In the genomic region with DNA sequence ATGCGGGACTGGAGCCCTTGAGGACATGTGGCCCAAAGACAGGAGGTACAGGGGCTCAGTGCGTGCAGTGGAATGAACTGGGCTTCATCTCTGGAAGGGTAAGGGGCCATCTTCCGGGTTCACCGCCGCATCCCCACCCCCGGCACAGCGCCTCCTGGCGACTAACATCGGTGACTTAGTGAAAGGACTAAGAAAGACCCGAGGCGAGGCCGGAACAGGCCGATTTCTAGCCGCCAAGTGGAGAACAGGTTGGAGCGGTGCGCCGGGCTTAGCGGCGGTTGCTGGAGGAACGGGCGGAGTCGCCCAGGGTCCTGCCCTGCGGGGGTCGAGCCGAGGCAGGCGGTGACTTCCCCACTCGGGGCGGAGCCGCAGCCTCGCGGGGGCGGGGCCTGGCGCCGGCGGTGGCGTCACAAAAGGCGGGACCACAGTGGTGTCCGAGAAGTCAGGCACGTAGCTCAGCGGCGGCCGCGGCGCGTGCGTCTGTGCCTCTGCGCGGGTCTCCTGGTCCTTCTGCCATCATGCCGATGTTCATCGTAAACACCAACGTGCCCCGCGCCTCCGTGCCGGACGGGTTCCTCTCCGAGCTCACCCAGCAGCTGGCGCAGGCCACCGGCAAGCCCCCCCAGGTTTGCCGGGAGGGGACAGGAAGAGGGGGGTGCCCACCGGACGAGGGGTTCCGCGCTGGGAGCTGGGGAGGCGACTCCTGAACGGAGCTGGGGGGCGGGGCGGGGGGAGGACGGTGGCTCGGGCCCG, we compare ENCODE assay signal across 8 cellular contexts. TPM values are rescaled to one million over a fixed set of nuclear protein-coding genes. Genes with fewer than 3 reads are reported as not detected.
DNase-seq lines count a peak whose midpoint lies in the region; ATAC-seq and TF ChIP-seq lines count a peak whose summit lies in the region.

A gene (plus strand): TSS at position 427 of the 753 bp plus-strand sequence. CDS start 92 bp downstream, at position 519.

- no peaks in the 10 kb centered on the region for H3K9me3 Mint-ChIP-seq in IgD-negative memory B cell

- no peaks in the 10 kb centered on the region for H3K36me3 ChIP-seq in mucosa of descending colon (ENCODE audit: low read depth)

- H3K36me3 Mint-ChIP-seq in IgD-negative memory B cell: peaks cover 1% of the 10 kb centered on the region

- no peaks in the 10 kb centered on the region for H3K9me3 ChIP-seq in mucosa of descending colon

- H3K4me3 Mint-ChIP-seq in IgD-negative memory B cell: peak within 1 kb of the TSS; percentile 92 to 98 (median 97)

- intact Hi-C loops in mucosa of descending colon (cut with DNase I, micrococcal nuclease): no loop called here

- no peaks in the 10 kb centered on the region for H3K27me3 Mint-ChIP-seq in IgD-negative memory B cell

- H3K4me1 ChIP-seq in mucosa of descending colon (ENCODE audit: low read depth): peaks cover 7% of the 10 kb centered on the region

- peak; percentile 73 for TF ChIP-seq CTCF in mucosa of descending colon (IDR thresholded peaks at IDR 0.05)

- ATAC-seq in GM21529 (IDR thresholded peaks at IDR 0.05; ENCODE audit: unreplicated experiment): peak; percentile 74
- ATAC-seq in mucosa of descending colon: peak; percentile 93

- peak within 1 kb of the TSS; percentile 25 for H3K4me3 ChIP-seq in mucosa of descending colon

- DNase-seq in DMS153 treated with DMSO at 0.1 percent for 48 hours (lab: John Stamatoyannopoulos, UW; ENCODE audit: unreplicated experiment) (peak; percentile 82), OCI-M2 (lab: John Stamatoyannopoulos, UW; ENCODE audit: unreplicated experiment) (peak; percentile 43), activated T-cell treated with anti-CD3 and anti-CD28 coated beads for 4 hours (peak; percentile 95), epithelial cell of prostate (ENCODE audit: low read depth, low spot score) (peak; percentile 85), mucosa of descending colon (peak; percentile 96 to 99 (median 97))
- DNase-seq in stimulated activated CD8-positive, alpha-beta memory T cell treated with anti-CD3 and anti-CD28 coated beads, Interleukin-4, amount 100 ng/mL, for 24 hours (ENCODE audit: low read depth): peak; percentile 96

- peak within 1 kb of the TSS; percentile 92 for H3K27ac ChIP-seq in epithelial cell of prostate

- peak within 1 kb of the TSS; percentile 94 to 97 (median 97) for H3K27ac Mint-ChIP-seq in IgD-negative memory B cell

- H3K4me1 Mint-ChIP-seq in IgD-negative memory B cell: peaks cover 6 to 11% (median 9%) of the 10 kb centered on the region in 3 donors

RNA-seq across cellular contexts. Expression of the gene that starts here (rescaled TPM):
- polyA plus RNA-seq in IgD-negative memory B cell: 1,216 TPM
- total RNA-seq in mucosa of descending colon: 100 to 1,000 TPM; 142 to 414 (median 209) TPM

Comparison
In these comparisons a context has a peak if more than half of its experiments do, and no peak if none do; other contexts are left out.
1. Peak in every context shown above with its lines: DNase-seq, ATAC-seq, H3K4me3 ChIP-seq and H3K27ac ChIP-seq.
2. DNase-seq: peak in every context shown above with its lines; median percentile 97 in mucosa of descending colon; 96 in stimulated activated CD8-positive, alpha-beta memory T cell treated with anti-CD3 and anti-CD28 coated beads, Interleukin-4, amount 100 ng/mL, for 24 hours; 95 in activated T-cell treated with anti-CD3 and anti-CD28 coated beads for 4 hours; 85 in epithelial cell of prostate; 82 in DMS153 treated with DMSO at 0.1 percent for 48 hours; 43 in OCI-M2.